12 cellular contexts compared by ENCODE assay signal in genomic region chr11:62399172-62399867, GRCh38. TPM values are rescaled to one million over a fixed set of nuclear protein-coding genes. Genes with fewer than 3 reads are reported as not detected.
DNase-seq lines count a peak whose midpoint lies in the region; ATAC-seq, FAIRE-seq and TF ChIP-seq lines count a peak whose summit lies in the region.
"Had no signal": no experiment of that assay in that cellular context is flagged by ENCODE, and none has a peak within 500 bp of the region (broad histone marks: within the 10 kb centered on the region; RNA-seq: fewer than 3 reads in every experiment).

No MANE protein-coding gene starts in this region.

- peaks cover 6% of the 10 kb centered on the region for H3K79me2 ChIP-seq in trophoblast cell (ENCODE audit: control insufficient read depth, insufficient read depth, low read length, poor library complexity)

- H3K4me2 ChIP-seq in A549 (peak overlapping the region; percentile 54), trophoblast cell (ENCODE audit: low read length) (no peak overlapping the region)

- TF ChIP-seq EP300 in A549 (IDR thresholded peaks at IDR 0.05) = no peak

- ATAC-seq in A549 (no peak), HG02981 (IDR thresholded peaks at IDR 0.05; ENCODE audit: unreplicated experiment) (no peak)

- peaks cover 28% of the 10 kb centered on the region for H3K4me1 ChIP-seq in A549
- H3K4me1 ChIP-seq in trophoblast cell (ENCODE audit: control insufficient read depth in 1 of 2, insufficient read depth in 2 of 2, low read length in 2 of 2) = peaks cover 37 to 47% of the 10 kb centered on the region in 2 experiments

- peak overlapping the region; percentile 85 for H2BK12ac ChIP-seq in trophoblast cell (ENCODE audit: low read length)

- peak overlapping the region; percentile 28 for H4K12ac ChIP-seq in trophoblast cell (ENCODE audit: low read depth, low read length)

- no peak overlapping the region for H3K9ac ChIP-seq in trophoblast cell (ENCODE audit: low read length)

- no peak for TF ChIP-seq POLR2A in A549 (IDR thresholded peaks at IDR 0.05; ENCODE audit: low read length)

- H4K8ac ChIP-seq in trophoblast cell (ENCODE audit: low read depth, low read length) = peak overlapping the region; percentile 43

- CTCF ChIA-PET in A549 (lab: Yijun Ruan, JAX) (interaction anchor here (1.0 to 4.6 kb wide), 9 partner anchors 9 to 161 kb away, joined by 3 to 29 read pairs (median 5); no protein-coding TSS in a partner anchor), RWPE1 (lab: Yijun Ruan, JAX) (interaction anchor here (1.1 to 1.2 kb wide), 2 partner anchors 143 to 161 kb away, joined by 3 to 4 read pairs; no protein-coding TSS in a partner anchor)

- WGBS in A549 (ENCODE audit: missing lambda C conversion rate) = 71% methylated on average over 8 of the region's 10 CpGs
- no CpG with 5 or more reads among the region's 10 CpGs for WGBS in trophoblast cell (ENCODE audit: extremely low coverage, insufficient coverage, insufficient read length)

- FAIRE-seq in A549 (lab: Jason Lieb, UNC) = no peak

- peak overlapping the region; percentile 29 for H3K4ac ChIP-seq in trophoblast cell (ENCODE audit: low read depth, low read length)

- H3K9me3 ChIP-seq in A549 (no peaks in the 10 kb centered on the region), trophoblast cell (ENCODE audit: insufficient read depth, low read depth, low read length) (no peaks in the 10 kb centered on the region)

- no peaks in the 10 kb centered on the region for H3K27me3 ChIP-seq in trophoblast cell (ENCODE audit: insufficient read depth, low read length)

- DNase-seq in A549 (ENCODE audit: low read depth in 1 of 2, low spot score in 1 of 2) (no peak), RWPE1 (ENCODE audit: low spot score) (no peak), fibroblast of the aortic adventitia (ENCODE audit: low read depth) (peak; percentile 65), trophoblast cell (no peak), DMS53 (lab: John Stamatoyannopoulos, UW) (no peak), NCI-H1417 (lab: John Stamatoyannopoulos, UW) (no peak), NCI-H2029 treated with DMSO at 0.1 percent for 48 hours (lab: John Stamatoyannopoulos, UW) (no peak)
- DNase-seq: activated effector memory CD4-positive, alpha-beta T cell treated with Interleukin-2 at 50 U/mL for 16 hours; NCI-H1105 treated with DMSO at 0.1 percent for 48 hours; WERI-Rb-1 had no signal

- POLR2A ChIA-PET in A549 (lab: Yijun Ruan, JAX) (interaction anchor here (1.0 kb wide), 1 partner anchor 192 kb away, joined by 3 read pairs; the partner anchor contains the start of gene TUT1), RWPE1 (lab: Yijun Ruan, JAX; ENCODE audit: low non-redundant PET) (no interaction called here)

- H3K14ac ChIP-seq in trophoblast cell (ENCODE audit: low read length) = peak overlapping the region; percentile 82

- H3K27ac ChIP-seq in A549 (peak overlapping the region in 1 of 2 experiments; percentile 78; a peak in 3 of 6 replicates), RWPE1 (peak overlapping the region; percentile 78), trophoblast cell (ENCODE audit: low read depth, low read length) (peak overlapping the region; percentile 80)
- H3K27ac ChIP-seq: WERI-Rb-1 had no signal

- H3K79me1 ChIP-seq in trophoblast cell (ENCODE audit: low read length) = peaks cover 37% of the 10 kb centered on the region

- peak overlapping the region; percentile 60 for H2AFZ ChIP-seq in trophoblast cell (ENCODE audit: insufficient read depth, low read length, poor library complexity)

- peak overlapping the region; percentile 79 for H3K18ac ChIP-seq in trophoblast cell (ENCODE audit: low read length)

- TF ChIP-seq RAD21 in A549 (conservative IDR thresholded peaks at IDR 0.05 in 1 of 2, IDR thresholded peaks at IDR 0.05 in 1 of 2) = no peak

- no peak overlapping the region for H3K23ac ChIP-seq in trophoblast cell (ENCODE audit: low read length)

- peak overlapping the region; percentile 98 for H4K91ac ChIP-seq in trophoblast cell (ENCODE audit: low read depth, low read length)

- H2AK5ac ChIP-seq in trophoblast cell (ENCODE audit: low read length) = peak overlapping the region; percentile 63

- TF ChIP-seq CTCF in A549 (IDR thresholded peaks at IDR 0.05) = no peak
- TF ChIP-seq CTCF in RWPE1 (conservative IDR thresholded peaks at IDR 0.05; ENCODE audit: low read depth) = no peak
- TF ChIP-seq CTCF in fibroblast of the aortic adventitia (IDR thresholded peaks at IDR 0.05; ENCODE audit: insufficient read depth, low read length) = no peak

- H2BK120ac ChIP-seq in trophoblast cell (ENCODE audit: insufficient read depth, low read length, poor library complexity) = peak overlapping the region; percentile 82

- H2BK5ac ChIP-seq in trophoblast cell (ENCODE audit: low read depth, low read length, poor library complexity) = peak overlapping the region; percentile 80

- H3K4me3 ChIP-seq in A549 = no peak overlapping the region
- no peak overlapping the region for H3K4me3 ChIP-seq in fibroblast of the aortic adventitia (ENCODE audit: low read depth, low read length)
- no peak overlapping the region for H3K4me3 ChIP-seq in trophoblast cell (ENCODE audit: low read depth, low read length)

- H3K36me3 ChIP-seq in trophoblast cell (ENCODE audit: control insufficient read depth in 1 of 2, insufficient read depth in 2 of 2, low read length in 2 of 2) = no peaks in the 10 kb centered on the region
- H3K36me3 ChIP-seq: WERI-Rb-1 had no signal

TF ChIP-seq in A549, 52 proteins besides CTCF, POLR2A, EP300 and RAD21:
- TF ChIP-seq HDAC2 (IDR thresholded peaks at IDR 0.05) (no peak), EHMT2 (IDR thresholded peaks at IDR 0.05; ENCODE audit: low read depth) (no peak), NR3C1 (IDR thresholded peaks at IDR 0.05) (no peak), JUN (IDR thresholded peaks at IDR 0.05) (no peak), HEYL (CRISPR knock-in tag; IDR thresholded peaks at IDR 0.05) (no peak), ATOH8 (CRISPR knock-in tag; IDR thresholded peaks at IDR 0.05; ENCODE audit: low read depth) (no peak), HMGXB4 (CRISPR knock-in tag; IDR thresholded peaks at IDR 0.05; ENCODE audit: borderline replicate concordance) (no peak), MYC (IDR thresholded peaks at IDR 0.05; ENCODE audit: borderline replicate concordance, low read length) (no peak), E2F6 (IDR thresholded peaks at IDR 0.05; ENCODE audit: borderline replicate concordance, low read depth) (no peak), CEBPB (IDR thresholded peaks at IDR 0.05) (no peak), FOXS1 (CRISPR knock-in tag; IDR thresholded peaks at IDR 0.05) (no peak), JUNB (IDR thresholded peaks at IDR 0.05) (no peak), POLR2AphosphoS2 (conservative IDR thresholded peaks at IDR 0.05; ENCODE audit: low read length) (no peak)

RNA-seq across cellular contexts. Expression of gene SCGB1A1, which starts 19.5 kb away (rescaled TPM):
- 0.47 TPM in 1 of 2 replicates, not detected in the other for polyA plus RNA-seq in A549 (2011; rRNA removed)
- polyA plus RNA-seq in A549 (2012; cell fraction: cytosol; rRNA removed) = 0.37 and 0.52 TPM in 2 replicates
- polyA plus RNA-seq in A549 (2012; cell fraction: nucleus; rRNA removed) = not detected in 2 replicates
- polyA plus RNA-seq in A549 (2017; fragmentation: RNase III; extraction: RNeasy Plus Mini Kit Qiagen cat#74134 plus additional on column Dnase treatment) = not detected in 3 replicates
- not detected in 2 replicates for polyA minus RNA-seq in A549 (2011; rRNA and poly(A)+ RNA removed)
- not detected in 2 replicates for total RNA-seq in fibroblast of the aortic adventitia (ENCODE audit: low replicate concordance)
- not detected in 2 replicates for polyA plus RNA-seq in trophoblast cell (2013)
- polyA plus RNA-seq: CD14-positive monocyte had no signal
